26 cellular contexts compared by ENCODE assay signal in genomic region chr5:88450239-88450638, GRCh38.
"Had no signal": no experiment of that assay in that cellular context is flagged by ENCODE, and none has a peak within 500 bp of the region (broad histone marks: within the 10 kb centered on the region; RNA-seq: fewer than 3 reads in every experiment).

No MANE protein-coding gene starts in this region.

- H3K36me3 ChIP-seq: neural progenitor cell, ovary, suprapubic skin, tibial artery, transverse colon, upper lobe of right lung, uterus had no signal

- H3K79me2 ChIP-seq: parathyroid adenoma had no signal

- H3K27me3 ChIP-seq: neural progenitor cell, ovary, suprapubic skin, testis, tibial artery, transverse colon, upper lobe of right lung, uterus had no signal

- H3K9me3 ChIP-seq: ovary, psoas muscle, suprapubic skin, testis, tibial artery, transverse colon, upper lobe of right lung, uterus had no signal

- DNase-seq: naive thymus-derived CD4-positive, alpha-beta T cell; natural killer cell; occipital lobe; ovary; posterior cingulate gyrus; psoas muscle; right cardiac atrium; small intestine; stimulated activated CD4-positive, alpha-beta T cell treated with anti-CD3 and anti-CD28 coated beads, Interleukin-15, amount 100 ng/mL, for 24 hours; stimulated activated CD4-positive, alpha-beta T cell treated with anti-CD3 and anti-CD28 coated beads, Interleukin-2, amount 100 ng/mL, for 24 hours; stimulated activated CD4-positive, alpha-beta T cell treated with anti-CD3 and anti-CD28 coated beads, Interleukin-2, amount 100 ng/mL, for 48 hours; stimulated activated CD4-positive, alpha-beta T cell treated with anti-CD3 and anti-CD28 coated beads, Interleukin-4, amount 100 ng/mL, for 24 hours; stimulated activated naive CD4-positive, alpha-beta T cell; stimulated activated naive CD8-positive, alpha-beta T cell treated with anti-CD3 and anti-CD28 coated beads, Interleukin-15, amount 100 ng/mL, for 72 hours; stimulated activated naive CD8-positive, alpha-beta T cell treated with anti-CD3 and anti-CD28 coated beads, Interleukin-15, Interleukin-2, amounts not matched to agents 100 U/mL and 50 U/mL, for 24 hours; substantia nigra; testis; tibial artery; transverse colon; upper lobe of right lung; uterus had no signal

- H2AFZ ChIP-seq: neural progenitor cell, parathyroid adenoma had no signal

- ATAC-seq: naive thymus-derived CD4-positive, alpha-beta T cell; natural killer cell; psoas muscle; right cardiac atrium; sciatic nerve; stimulated activated memory B cell treated with anti-CD40 and anti-IgM and Interleukin-4, amounts not matched to agents 10 μg/mL and 1 μg/mL and 100 μg/mL, for 72 hours; stimulated activated naive CD8-positive, alpha-beta T cell treated with anti-CD3 and anti-CD28 coated beads, Interleukin-15, amount 100 ng/mL, for 72 hours; stimulated activated naive CD8-positive, alpha-beta T cell treated with anti-CD3 and anti-CD28 coated beads, Interleukin-15, Interleukin-2, amounts not matched to agents 100 U/mL and 50 U/mL, for 24 hours; upper lobe of right lung had no signal

- H3K4me2 ChIP-seq: neural progenitor cell had no signal

- H3K9ac ChIP-seq: neural progenitor cell, parathyroid adenoma had no signal

- H3K4me1 ChIP-seq: parathyroid adenoma, psoas muscle, suprapubic skin, testis, tibial artery, transverse colon, upper lobe of right lung, uterus had no signal

- H3K27ac ChIP-seq: neural progenitor cell, ovary, parathyroid adenoma, psoas muscle, suprapubic skin, testis, tibial artery, transverse colon, upper lobe of right lung, uterus had no signal

- H3K4me3 ChIP-seq: neural progenitor cell, ovary, psoas muscle, suprapubic skin, testis, tibial artery, transverse colon, upper lobe of right lung, uterus had no signal
